Comparison of ENCODE assay signal across 1 cellular context in genomic region chr11:67572747-67573419, GRCh38.
TF ChIP-seq lines count a peak whose summit lies in the region.

No MANE protein-coding gene starts in this region.

TF ChIP-seq in HepG2, 621 proteins besides CTCF, POLR2A, EP300 and RAD21 (continues in another document):
- TF ChIP-seq ZNF639 (CRISPR knock-in tag; conservative IDR thresholded peaks at IDR 0.05) (no peak), ZNF431 (CRISPR knock-in tag; IDR thresholded peaks at IDR 0.05; ENCODE audit: borderline replicate concordance, low read depth) (no peak), MXD3 (CRISPR knock-in tag; IDR thresholded peaks at IDR 0.05) (no peak), ZNF720 (CRISPR knock-in tag; IDR thresholded peaks at IDR 0.05) (no peak), SUZ12 (IDR thresholded peaks at IDR 0.05; ENCODE audit: low read depth, low read length) (no peak), AFF4 (CRISPR knock-in tag; IDR thresholded peaks at IDR 0.05) (no peak), SSRP1 (CRISPR knock-in tag; IDR thresholded peaks at IDR 0.05) (no peak), ZNF800 (CRISPR knock-in tag; IDR thresholded peaks at IDR 0.05) (no peak), JUND (CRISPR knock-in tag; IDR thresholded peaks at IDR 0.05) (peak; percentile 77), CHD2 (IDR thresholded peaks at IDR 0.05; ENCODE audit: low read depth, low read length) (no peak), SIN3B (IDR thresholded peaks at IDR 0.05; ENCODE audit: low read length) (no peak), DNMT1 (CRISPR knock-in tag; IDR thresholded peaks at IDR 0.05) (no peak), ATF3 (CRISPR knock-in tag; IDR thresholded peaks at IDR 0.05) (peak; percentile 44; the same call in 1 of the 2 replicates), ARID3A (IDR thresholded peaks at IDR 0.05; ENCODE audit: low read depth, low read length) (no peak), MBNL3 (CRISPR knock-in tag; conservative IDR thresholded peaks at IDR 0.05) (no peak), HNRNPUL1 (IDR thresholded peaks at IDR 0.05; ENCODE audit: low read depth, low read length) (no peak), IRF2 (CRISPR knock-in tag; IDR thresholded peaks at IDR 0.05) (no peak), ZNF607 (CRISPR knock-in tag; IDR thresholded peaks at IDR 0.05; ENCODE audit: borderline replicate concordance) (no peak), ZFP37 (CRISPR knock-in tag; IDR thresholded peaks at IDR 0.05; ENCODE audit: borderline replicate concordance) (no peak), IKZF1 (IDR thresholded peaks at IDR 0.05) (no peak), HOXD1 (CRISPR knock-in tag; IDR thresholded peaks at IDR 0.05) (no peak), EZH2 (conservative IDR thresholded peaks at IDR 0.05; ENCODE audit: low read depth, low read length) (no peak), ZNF768 (CRISPR knock-in tag; IDR thresholded peaks at IDR 0.05) (peak; percentile 84), PBX2 (CRISPR knock-in tag; IDR thresholded peaks at IDR 0.05) (no peak), FOXO1 (CRISPR knock-in tag; IDR thresholded peaks at IDR 0.05) (no peak; the same call in 1 of the 2 replicates), ZNF557 (CRISPR knock-in tag; IDR thresholded peaks at IDR 0.05) (no peak), ZFP41 (CRISPR knock-in tag; IDR thresholded peaks at IDR 0.05; ENCODE audit: borderline replicate concordance) (no peak), PAXIP1 (CRISPR knock-in tag; conservative IDR thresholded peaks at IDR 0.05) (peak; percentile 18; the same call in 1 of the 2 replicates), CEBPZ (IDR thresholded peaks at IDR 0.05; ENCODE audit: low read length) (no peak), TAF1 (CRISPR knock-in tag; IDR thresholded peaks at IDR 0.05) (no peak), ZNF225 (CRISPR knock-in tag; IDR thresholded peaks at IDR 0.05) (no peak), ZSCAN9 (CRISPR knock-in tag; IDR thresholded peaks at IDR 0.05; ENCODE audit: borderline replicate concordance) (0 out of 2 replicates have a peak, but pooled peaks have one; percentile 37), AHR (CRISPR knock-in tag; IDR thresholded peaks at IDR 0.05) (no peak), ZNF276 (CRISPR knock-in tag; IDR thresholded peaks at IDR 0.05; ENCODE audit: low read depth) (no peak), ZNF891 (CRISPR knock-in tag; IDR thresholded peaks at IDR 0.05) (no peak), ETV5 (CRISPR knock-in tag; IDR thresholded peaks at IDR 0.05; ENCODE audit: borderline replicate concordance) (no peak), NR0B2 (CRISPR knock-in tag; IDR thresholded peaks at IDR 0.05) (no peak), CSRNP2 (CRISPR knock-in tag; conservative IDR thresholded peaks at IDR 0.05; ENCODE audit: low read depth) (no peak)
